ENCODE assay signal across 7 cellular contexts in the genomic region with DNA sequence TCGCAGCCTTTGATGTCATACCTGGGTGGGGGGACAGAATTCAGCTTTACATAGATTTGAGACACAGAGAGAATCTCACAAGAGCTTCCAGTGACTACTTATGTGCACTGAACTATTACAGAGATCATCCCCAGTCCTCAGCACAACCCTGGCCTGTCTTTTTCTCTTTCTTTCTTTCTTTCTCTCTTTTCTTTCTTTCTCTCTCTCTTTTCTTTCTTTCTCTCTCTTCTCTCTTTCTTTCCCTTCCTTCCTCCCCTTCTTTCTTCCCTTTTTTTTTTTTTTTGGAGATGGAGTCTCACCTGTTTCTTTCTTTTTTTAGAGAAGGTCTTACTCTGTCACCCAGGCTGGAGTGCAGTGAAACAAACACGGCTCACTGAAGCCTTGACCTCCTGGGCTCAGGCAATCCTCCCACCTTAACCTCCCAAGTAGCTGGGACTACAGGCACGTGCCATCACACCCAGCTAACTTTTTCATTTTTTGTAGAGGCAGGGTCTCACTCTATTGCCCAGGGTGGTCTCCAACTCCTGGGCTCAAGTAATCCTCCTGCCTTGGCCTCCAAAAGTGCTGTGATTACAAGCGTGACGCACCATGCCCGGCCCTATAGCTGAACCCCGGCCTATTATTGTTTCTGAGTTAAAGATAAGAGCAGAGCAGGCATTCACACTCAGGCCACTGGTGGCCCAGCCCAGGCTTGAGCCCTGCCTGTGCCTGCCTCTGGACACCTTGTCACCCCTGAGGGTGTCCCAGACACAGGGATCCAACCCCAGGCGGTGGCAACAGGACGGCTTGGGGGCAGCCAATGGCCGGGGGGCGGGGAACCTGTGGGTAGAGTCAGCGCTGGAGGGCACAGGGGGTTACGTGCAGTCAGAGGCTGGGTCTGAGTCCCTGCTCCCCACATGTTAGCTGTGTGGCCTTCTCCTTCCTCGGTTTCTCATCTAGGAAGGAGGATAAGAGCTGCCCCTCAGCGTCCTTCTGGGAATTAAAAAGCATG. TPM values are rescaled to one million over a fixed set of nuclear protein-coding genes. Genes with fewer than 3 reads are reported as not detected.
DNase-seq lines count a peak whose midpoint lies in the region; ATAC-seq and TF ChIP-seq lines count a peak whose summit lies in the region.
"Had no signal": no experiment of that assay in that cellular context is flagged by ENCODE, and none has a peak within 500 bp of the region (broad histone marks: within the 10 kb centered on the region; RNA-seq: fewer than 3 reads in every experiment).

No MANE protein-coding gene starts in this region.

- H2AFZ ChIP-seq in GM23338 = peak overlapping the region; percentile 96

- H3F3A ChIP-seq in GM23338 (replicated peaks; ENCODE audit: low read depth) = peaks cover 13% of the 10 kb centered on the region

- peaks cover 29% of the 10 kb centered on the region for H3K27me3 Mint-ChIP-seq in GM23338 (ENCODE audit: insufficient read depth, low read depth, poor library complexity)
- peaks cover 2% of the 10 kb centered on the region for H3K27me3 Mint-ChIP-seq in activated naive CD8-positive, alpha-beta T cell
- peaks cover 3% of the 10 kb centered on the region for H3K27me3 Mint-ChIP-seq in memory B cell

- no peaks in the 10 kb centered on the region for H3K79me2 ChIP-seq in GM23338 (replicated peaks; ENCODE audit: insufficient read depth)

- H3K4me3 ChIP-seq in GM23338 = peak overlapping the region; percentile 94

- H3K27me3 ChIP-seq in GM23338 (ENCODE audit: insufficient read depth) = peaks cover 11% of the 10 kb centered on the region

- no peaks in the 10 kb centered on the region for H3K9me2 ChIP-seq in GM23338 (ENCODE audit: insufficient read depth)

- no peak for ATAC-seq in GM23338
- no peak for ATAC-seq in memory B cell (ENCODE audit: low read depth)
- no peak for ATAC-seq in GM21381 (IDR thresholded peaks at IDR 0.05; ENCODE audit: unreplicated experiment)

- H3K4me3 Mint-ChIP-seq in GM23338 = peak overlapping the region; percentile 91
- H3K4me3 Mint-ChIP-seq in activated naive CD8-positive, alpha-beta T cell = peak overlapping the region; percentile 59
- peak overlapping the region; percentile 21 for H3K4me3 Mint-ChIP-seq in memory B cell

- no peaks in the 10 kb centered on the region for H3K36me3 ChIP-seq in GM23338 (ENCODE audit: insufficient read depth)

- no peak overlapping the region for H3K27ac Mint-ChIP-seq in GM23338
- no peak overlapping the region for H3K27ac Mint-ChIP-seq in activated naive CD8-positive, alpha-beta T cell
- H3K27ac Mint-ChIP-seq in memory B cell = no peak overlapping the region

- H3K4me2 ChIP-seq in GM23338 = peak overlapping the region; percentile 95

- peaks cover 13% of the 10 kb centered on the region for H3K36me3 Mint-ChIP-seq in GM23338 (ENCODE audit: low read depth)
- no peaks in the 10 kb centered on the region for H3K36me3 Mint-ChIP-seq in activated naive CD8-positive, alpha-beta T cell
- no peaks in the 10 kb centered on the region for H3K36me3 Mint-ChIP-seq in memory B cell

- H3K27ac ChIP-seq in GM23338 (ENCODE audit: low read depth) = no peak overlapping the region

- peaks cover 24% of the 10 kb centered on the region for H3K4me1 Mint-ChIP-seq in GM23338
- peaks cover 19% of the 10 kb centered on the region for H3K4me1 Mint-ChIP-seq in activated naive CD8-positive, alpha-beta T cell (ENCODE audit: low read depth)
- peaks cover 12% of the 10 kb centered on the region for H3K4me1 Mint-ChIP-seq in memory B cell

- peaks cover 19% of the 10 kb centered on the region for H3K4me1 ChIP-seq in GM23338 (ENCODE audit: insufficient read depth)

- no peak for TF ChIP-seq CTCF in GM23338 (conservative IDR thresholded peaks at IDR 0.05; ENCODE audit: low read depth in 2 of 2)

- DNase-seq in GM23338 (ENCODE audit: low spot score) (no peak), memory B cell (ENCODE audit: low spot score in 2 of 2) (no peak), NCI-H748 treated with DMSO at 0.1 percent for 48 hours (lab: John Stamatoyannopoulos, UW) (no peak), 8988T (no peak)
- DNase-seq: occipital lobe had no signal

- H3K9me3 Mint-ChIP-seq in GM23338 (no peaks in the 10 kb centered on the region), memory B cell (no peaks in the 10 kb centered on the region)
- H3K9me3 Mint-ChIP-seq in activated naive CD8-positive, alpha-beta T cell (ENCODE audit: low read depth) = no peaks in the 10 kb centered on the region

- H4K20me1 ChIP-seq in GM23338 (replicated peaks; ENCODE audit: insufficient read depth) = peaks cover 13% of the 10 kb centered on the region; the same call in 1 of the 2 replicates

TF ChIP-seq in GM23338, 12 proteins besides CTCF, POLR2A, EP300 and RAD21 (continues in another document):
- TF ChIP-seq EZH2phosphoT487 (IDR thresholded peaks at IDR 0.05; ENCODE audit: unreplicated experiment) (no peak), EZH2 (IDR thresholded peaks at IDR 0.05; ENCODE audit: low read depth, unreplicated experiment) (no peak), ZNF114 (CRISPR knock-in tag; IDR thresholded peaks at IDR 0.05) (no peak), POLR2AphosphoS5 (IDR thresholded peaks at IDR 0.05; ENCODE audit: low read depth) (no peak)
- TF ChIP-seq, protein P1, sequence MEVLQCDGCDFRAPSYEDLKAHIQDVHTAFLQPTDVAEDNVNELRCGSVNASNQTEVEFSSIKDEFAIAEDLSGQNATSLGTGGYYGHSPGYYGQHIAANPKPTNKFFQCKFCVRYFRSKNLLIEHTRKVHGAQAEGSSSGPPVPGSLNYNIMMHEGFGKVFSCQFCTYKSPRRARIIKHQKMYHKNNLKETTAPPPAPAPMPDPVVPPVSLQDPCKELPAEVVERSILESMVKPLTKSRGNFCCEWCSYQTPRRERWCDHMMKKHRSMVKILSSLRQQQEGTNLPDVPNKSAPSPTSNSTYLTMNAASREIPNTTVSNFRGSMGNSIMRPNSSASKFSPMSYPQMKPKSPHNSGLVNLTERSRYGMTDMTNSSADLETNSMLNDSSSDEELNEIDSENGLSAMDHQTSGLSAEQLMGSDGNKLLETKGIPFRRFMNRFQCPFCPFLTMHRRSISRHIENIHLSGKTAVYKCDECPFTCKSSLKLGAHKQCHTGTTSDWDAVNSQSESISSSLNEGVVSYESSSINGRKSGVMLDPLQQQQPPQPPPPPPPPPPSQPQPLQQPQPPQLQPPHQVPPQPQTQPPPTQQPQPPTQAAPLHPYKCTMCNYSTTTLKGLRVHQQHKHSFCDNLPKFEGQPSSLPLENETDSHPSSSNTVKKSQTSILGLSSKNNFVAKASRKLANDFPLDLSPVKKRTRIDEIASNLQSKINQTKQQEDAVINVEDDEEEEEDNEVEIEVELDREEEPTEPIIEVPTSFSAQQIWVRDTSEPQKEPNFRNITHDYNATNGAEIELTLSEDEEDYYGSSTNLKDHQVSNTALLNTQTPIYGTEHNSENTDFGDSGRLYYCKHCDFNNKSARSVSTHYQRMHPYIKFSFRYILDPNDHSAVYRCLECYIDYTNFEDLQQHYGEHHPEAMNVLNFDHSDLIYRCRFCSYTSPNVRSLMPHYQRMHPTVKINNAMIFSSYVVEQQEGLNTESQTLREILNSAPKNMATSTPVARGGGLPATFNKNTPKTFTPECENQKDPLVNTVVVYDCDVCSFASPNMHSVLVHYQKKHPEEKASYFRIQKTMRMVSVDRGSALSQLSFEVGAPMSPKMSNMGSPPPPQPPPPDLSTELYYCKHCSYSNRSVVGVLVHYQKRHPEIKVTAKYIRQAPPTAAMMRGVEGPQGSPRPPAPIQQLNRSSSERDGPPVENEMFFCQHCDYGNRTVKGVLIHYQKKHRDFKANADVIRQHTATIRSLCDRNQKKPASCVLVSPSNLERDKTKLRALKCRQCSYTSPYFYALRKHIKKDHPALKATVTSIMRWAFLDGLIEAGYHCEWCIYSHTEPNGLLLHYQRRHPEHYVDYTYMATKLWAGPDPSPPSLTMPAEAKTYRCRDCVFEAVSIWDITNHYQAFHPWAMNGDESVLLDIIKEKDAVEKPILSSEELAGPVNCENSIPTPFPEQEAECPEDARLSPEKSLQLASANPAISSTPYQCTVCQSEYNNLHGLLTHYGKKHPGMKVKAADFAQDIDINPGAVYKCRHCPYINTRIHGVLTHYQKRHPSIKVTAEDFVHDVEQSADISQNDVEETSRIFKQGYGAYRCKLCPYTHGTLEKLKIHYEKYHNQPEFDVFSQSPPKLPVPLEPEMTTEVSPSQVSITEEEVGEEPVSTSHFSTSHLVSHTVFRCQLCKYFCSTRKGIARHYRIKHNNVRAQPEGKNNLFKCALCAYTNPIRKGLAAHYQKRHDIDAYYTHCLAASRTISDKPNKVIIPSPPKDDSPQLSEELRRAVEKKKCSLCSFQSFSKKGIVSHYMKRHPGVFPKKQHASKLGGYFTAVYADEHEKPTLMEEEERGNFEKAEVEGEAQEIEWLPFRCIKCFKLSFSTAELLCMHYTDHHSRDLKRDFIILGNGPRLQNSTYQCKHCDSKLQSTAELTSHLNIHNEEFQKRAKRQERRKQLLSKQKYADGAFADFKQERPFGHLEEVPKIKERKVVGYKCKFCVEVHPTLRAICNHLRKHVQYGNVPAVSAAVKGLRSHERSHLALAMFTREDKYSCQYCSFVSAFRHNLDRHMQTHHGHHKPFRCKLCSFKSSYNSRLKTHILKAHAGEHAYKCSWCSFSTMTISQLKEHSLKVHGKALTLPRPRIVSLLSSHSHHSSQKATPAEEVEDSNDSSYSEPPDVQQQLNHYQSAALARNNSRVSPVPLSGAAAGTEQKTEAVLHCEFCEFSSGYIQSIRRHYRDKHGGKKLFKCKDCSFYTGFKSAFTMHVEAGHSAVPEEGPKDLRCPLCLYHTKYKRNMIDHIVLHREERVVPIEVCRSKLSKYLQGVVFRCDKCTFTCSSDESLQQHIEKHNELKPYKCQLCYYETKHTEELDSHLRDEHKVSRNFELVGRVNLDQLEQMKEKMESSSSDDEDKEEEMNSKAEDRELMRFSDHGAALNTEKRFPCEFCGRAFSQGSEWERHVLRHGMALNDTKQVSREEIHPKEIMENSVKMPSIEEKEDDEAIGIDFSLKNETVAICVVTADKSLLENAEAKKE (CRISPR knock-in tag; IDR thresholded peaks at IDR 0.05) = no peak

RNA-seq across cellular contexts. Expression of a gene that starts 4.3 kb away (rescaled TPM):
- total RNA-seq in GM23338 (2014; rRNA removed; shearing (Covaris generic)) = 7.5 and 13.4 TPM in 2 replicates
- 19.5 and 25.1 TPM in 2 replicates for polyA plus RNA-seq in GM23338 (2016; fragmentation: Nextera tagmentation; extraction: Ambion mirVana)

RNA-seq across cellular contexts. Expression of a gene that starts 9.4 kb away (rescaled TPM):
- 35.3 and 39.1 TPM in 2 replicates for total RNA-seq in GM23338 (2014; rRNA removed; shearing (Covaris generic))
- 7.9 and 8.1 TPM in 2 replicates for polyA plus RNA-seq in GM23338 (2016; fragmentation: Nextera tagmentation; extraction: Ambion mirVana)

RNA-seq across cellular contexts. Expression of a gene that starts 11.4 kb away (rescaled TPM):
- 29.0 and 36.6 TPM in 2 replicates for total RNA-seq in GM23338 (2014; rRNA removed; shearing (Covaris generic))
- 92.2 and 92.4 TPM in 2 replicates for polyA plus RNA-seq in GM23338 (2016; fragmentation: Nextera tagmentation; extraction: Ambion mirVana)

RNA-seq across cellular contexts. Expression of a gene that starts 26.9 kb away (rescaled TPM):
- 39.2 and 46.3 TPM in 2 replicates for total RNA-seq in GM23338 (2014; rRNA removed; shearing (Covaris generic))
- 20.7 and 21.5 TPM in 2 replicates for polyA plus RNA-seq in GM23338 (2016; fragmentation: Nextera tagmentation; extraction: Ambion mirVana)

RNA-seq across cellular contexts. Expression of a gene that starts 48.8 kb away (rescaled TPM):
- total RNA-seq in GM23338 (2014; rRNA removed; shearing (Covaris generic)) = 6.7 and 16.2 TPM in 2 replicates
- polyA plus RNA-seq in GM23338 (2016; fragmentation: Nextera tagmentation; extraction: Ambion mirVana) = 35.5 and 36.3 TPM in 2 replicates

Comparison
In these comparisons a context has a peak if more than half of its experiments do, and no peak if none do; other contexts are left out.
1. H3K4me3 Mint-ChIP-seq: peak in every context shown above with its lines; median percentile 91 in GM23338; 59 in activated naive CD8-positive, alpha-beta T cell; 21 in memory B cell.